ENCODE assay signal across 8 cellular contexts in genomic region chr2:10036095-10036879, GRCh38. TPM values are rescaled to one million over a fixed set of nuclear protein-coding genes. Genes with fewer than 3 reads are reported as not detected.
DNase-seq lines count a peak whose midpoint lies in the region; ATAC-seq and TF ChIP-seq lines count a peak whose summit lies in the region.

No MANE protein-coding gene starts in this region.

- DNase-seq in CD14-positive monocyte (ENCODE audit: low spot score) (peak; percentile 92), SK-MEL-5 (ENCODE audit: low read depth, low spot score) (peak; percentile 67), cerebellar nuclear complex (lab: John Stamatoyannopoulos, UW) (peak; percentile 87 to 88), left colon (peak; percentile 52 to 63), NCI-H187 (lab: John Stamatoyannopoulos, UW) (no peak)
- DNase-seq in stimulated activated naive CD8-positive, alpha-beta T cell treated with anti-CD3 and anti-CD28 coated beads, Interleukin-15, Interleukin-2, amounts not matched to agents 100 U/mL and 50 U/mL, for 24 hours: peak; percentile 59

- peaks cover 0 to 12% (median 7%) of the 10 kb centered on the region in 3 donors for H3K27me3 Mint-ChIP-seq in CD14-positive monocyte (ENCODE audit: low read depth in 3 of 3)

- ATAC-seq in GM21786 (IDR thresholded peaks at IDR 0.05; ENCODE audit: unreplicated experiment): peak; percentile 69
- ATAC-seq in left colon: peak; percentile 68
- peak; percentile 77 for ATAC-seq in stimulated activated naive CD8-positive, alpha-beta T cell treated with anti-CD3 and anti-CD28 coated beads, Interleukin-15, Interleukin-2, amounts not matched to agents 100 U/mL and 50 U/mL, for 24 hours
- ATAC-seq in HG02884 (IDR thresholded peaks at IDR 0.05; ENCODE audit: unreplicated experiment): no peak

- peak overlapping the region; percentile 39 to 62 for H3K4me3 Mint-ChIP-seq in CD14-positive monocyte

- peaks cover 25 to 29% of the 10 kb centered on the region in 2 donors for H3K36me3 Mint-ChIP-seq in CD14-positive monocyte

- in situ Hi-C loops in SK-MEL-5 (cut with HindIII; ENCODE audit: low pct_unique_long_range_greater_than_20kb, low sequenced_read_pairs): loop anchor here (25.0 kb wide), 1 partner anchor 224 kb away; no protein-coding TSS in a partner anchor

- peaks cover 0 to 4% (median 0%) of the 10 kb centered on the region in 7 donors for H3K9me3 Mint-ChIP-seq in CD14-positive monocyte

- intact Hi-C loops in CD14-positive monocyte (cut with micrococcal nuclease) (no loop called here), left colon (cut with DNase I, micrococcal nuclease) (no loop called here)

- H3K4me1 Mint-ChIP-seq in CD14-positive monocyte: peaks cover 74% of the 10 kb centered on the region

- peak; percentile 80 for TF ChIP-seq CTCF in CD14-positive monocyte (IDR thresholded peaks at IDR 0.05)

- peak overlapping the region; percentile 91 to 97 (median 95) for H3K27ac Mint-ChIP-seq in CD14-positive monocyte

RNA-seq across cellular contexts. Expression of gene KLF11, which starts 7.1 kb away (rescaled TPM):
- polyA plus RNA-seq in CD14-positive monocyte: 10 to 100 TPM; 21.0 to 25.3 TPM
- total RNA-seq in SK-MEL-5 (2014; rRNA removed; shearing (Covaris generic)): 10.9 and 11.0 TPM in 2 replicates
- polyA plus RNA-seq in SK-MEL-5 (2015; cell fraction: cytosol; rRNA removed): 18.5 and 21.8 TPM in 2 replicates
- polyA plus RNA-seq in SK-MEL-5 (2015; cell fraction: nucleus; rRNA removed): 15.4 and 16.7 TPM in 2 replicates
- 10 to 100 TPM in 1 of 2 donors, 1 to 10 TPM in 1; 9.7 to 10.2 TPM for total RNA-seq in left colon

RNA-seq across cellular contexts. Expression of gene CYS1, which starts 43.9 kb away (rescaled TPM):
- polyA plus RNA-seq in CD14-positive monocyte: not detected
- total RNA-seq in SK-MEL-5 (2014; rRNA removed; shearing (Covaris generic)): 0.27 and 0.29 TPM in 2 replicates
- 0.09 and 0.11 TPM in 2 replicates for polyA plus RNA-seq in SK-MEL-5 (2015; cell fraction: cytosol; rRNA removed)
- not detected in 2 replicates for polyA plus RNA-seq in SK-MEL-5 (2015; cell fraction: nucleus; rRNA removed)
- total RNA-seq in left colon: 1 to 10 TPM in 1 of 2 donors, under 1 TPM in 1; 0.37 to 1.6 TPM

Comparison
In these comparisons a context has a peak if more than half of its experiments do, and no peak if none do; other contexts are left out.
1. DNase-seq: peak in CD14-positive monocyte (single experiment), SK-MEL-5 (single experiment), cerebellar nuclear complex (2 of 2), left colon (2 of 2) and stimulated activated naive CD8-positive, alpha-beta T cell treated with anti-CD3 and anti-CD28 coated beads, Interleukin-15, Interleukin-2, amounts not matched to agents 100 U/mL and 50 U/mL, for 24 hours (single experiment); none in NCI-H187 (0 of 2).